ENCODE assay signal across 30 cellular contexts in genomic region chr3:41169038-41169437, GRCh38. TPM values are rescaled to one million over a fixed set of nuclear protein-coding genes. Genes with fewer than 3 reads are reported as not detected.
DNase-seq lines count a peak whose midpoint lies in the region; ATAC-seq and TF ChIP-seq lines count a peak whose summit lies in the region.
"Had no signal": no experiment of that assay in that cellular context is flagged by ENCODE, and none has a peak within 500 bp of the region (broad histone marks: within the 10 kb centered on the region; RNA-seq: fewer than 3 reads in every experiment).

No MANE protein-coding gene starts in this region.

- in situ Hi-C loops in mammary epithelial cell (cut with MboI; ENCODE audit: low sequenced_read_pairs in 2 of 2): no loop called here

- TF ChIP-seq RAD21 in SK-N-SH (IDR thresholded peaks at IDR 0.05; ENCODE audit: low read length): no peak

- intact Hi-C loops in mammary epithelial cell (cut with micrococcal nuclease): no loop called here

- TF ChIP-seq EP300 in SK-N-SH (IDR thresholded peaks at IDR 0.05; ENCODE audit: borderline replicate concordance in 1 of 2, low read depth in 1 of 2, low read length in 1 of 2): no peak

- H3K9me3 ChIP-seq in SK-N-SH (no peaks in the 10 kb centered on the region), mammary epithelial cell (replicated peaks; ENCODE audit: insufficient read depth, low read length) (no peaks in the 10 kb centered on the region), smooth muscle cell (replicated peaks; ENCODE audit: low read depth) (no peaks in the 10 kb centered on the region)
- H3K9me3 ChIP-seq: suprapubic skin had no signal

- TF ChIP-seq CTCF in SK-N-SH (IDR thresholded peaks at IDR 0.05): no peak
- TF ChIP-seq CTCF in mammary epithelial cell (conservative IDR thresholded peaks at IDR 0.05 in 1 of 2, IDR thresholded peaks at IDR 0.05 in 1 of 2; ENCODE audit: extremely low read depth in 1 of 2, insufficient read depth in 1 of 2, low read depth in 1 of 2, low read length in 2 of 2): no peak
- TF ChIP-seq CTCF in smooth muscle cell (IDR thresholded peaks at IDR 0.05; ENCODE audit: borderline replicate concordance, insufficient read depth, poor library complexity, severe bottlenecking): no peak

- H3K79me2 ChIP-seq in SK-N-SH (ENCODE audit: insufficient read depth): no peaks in the 10 kb centered on the region
- no peaks in the 10 kb centered on the region for H3K79me2 ChIP-seq in mammary epithelial cell (ENCODE audit: insufficient read depth, low read length)
- H3K79me2 ChIP-seq in smooth muscle cell (ENCODE audit: low read depth): no peaks in the 10 kb centered on the region

- H3K9me2 ChIP-seq in SK-N-SH: no peaks in the 10 kb centered on the region

- BruUV-seq in mammary epithelial cell (replicated peaks; lab: Mats Ljungman, UMichigan): no TSS peak

- H3K27ac ChIP-seq in SK-N-SH (ENCODE audit: low read depth in 2 of 2, low read length in 1 of 2) (no peak overlapping the region), mammary epithelial cell (ENCODE audit: insufficient read depth, low read depth, low read length) (no peak overlapping the region), smooth muscle cell (ENCODE audit: low read depth) (no peak overlapping the region)
- H3K27ac ChIP-seq: 22Rv1, cardiac muscle cell, KMS-11, suprapubic skin had no signal

- WGBS in SK-N-SH (ENCODE audit: low lambda C conversion rate): 25% methylated on average over 5 of the region's 5 CpGs
- WGBS in mammary epithelial cell (ENCODE audit: low coverage, missing lambda C conversion rate): 29% methylated on average over 5 of the region's 5 CpGs
- 16% methylated on average over 5 of the region's 5 CpGs for WGBS in smooth muscle cell (ENCODE audit: low lambda C conversion rate)

- no peaks in the 10 kb centered on the region for H3F3A ChIP-seq in SK-N-SH (replicated peaks; ENCODE audit: insufficient read depth)
- peaks cover 5% of the 10 kb centered on the region for H3F3A ChIP-seq in smooth muscle cell (ENCODE audit: low read depth)

- H3K4me1 ChIP-seq in SK-N-SH (ENCODE audit: control insufficient read depth in 1 of 2, insufficient read depth in 2 of 2, low read depth in 1 of 2, low read length in 1 of 2) (no peaks in the 10 kb centered on the region), mammary epithelial cell (ENCODE audit: insufficient read depth, low read length) (peaks cover 9% of the 10 kb centered on the region), smooth muscle cell (ENCODE audit: low read depth) (peaks cover 5% of the 10 kb centered on the region)
- H3K4me1 ChIP-seq: suprapubic skin had no signal

- ATAC-seq in SK-N-SH treated with all-trans-retinoic acid at 6 μM for 48 hours (no peak), HG03432 (IDR thresholded peaks at IDR 0.05; ENCODE audit: unreplicated experiment) (no peak)
- ATAC-seq: effector memory CD8-positive, alpha-beta T cell; natural killer cell; PC-3 had no signal

- H3K4me2 ChIP-seq in SK-N-SH (no peak overlapping the region), mammary epithelial cell (ENCODE audit: insufficient read depth, low read depth, low read length) (no peak overlapping the region), smooth muscle cell (peak overlapping the region; percentile 52)
- H3K4me2 ChIP-seq: KMS-11 had no signal

- no peak overlapping the region for H3K9ac ChIP-seq in SK-N-SH
- no peak overlapping the region for H3K9ac ChIP-seq in mammary epithelial cell (ENCODE audit: insufficient read depth, low read length)
- H3K9ac ChIP-seq in smooth muscle cell (ENCODE audit: low read depth): no peak overlapping the region
- H3K9ac ChIP-seq: KMS-11 had no signal

- CTCF ChIA-PET in SK-N-SH (lab: Yijun Ruan, JAX): no interaction called here
- CTCF ChIA-PET in mammary epithelial cell (lab: Charles Lee; ENCODE audit: low non-redundant PET): no interaction called here

- H3K36me3 ChIP-seq in SK-N-SH (replicated peaks in 1 of 2; ENCODE audit: control insufficient read depth in 1 of 2, insufficient read depth in 2 of 2, low read length in 1 of 2) (no peaks in the 10 kb centered on the region), mammary epithelial cell (ENCODE audit: insufficient read depth, low read length) (no peaks in the 10 kb centered on the region), smooth muscle cell (ENCODE audit: low read depth) (no peaks in the 10 kb centered on the region)
- H3K36me3 ChIP-seq: cardiac muscle cell, suprapubic skin had no signal

- POLR2A ChIA-PET in SK-N-SH (lab: Yijun Ruan, JAX): no interaction called here

- H3K4me3 ChIP-seq in SK-N-SH (ENCODE audit: low read depth in 2 of 2, low read length in 1 of 2): no peak overlapping the region
- H3K4me3 ChIP-seq in mammary epithelial cell (replicated peaks in 1 of 3; ENCODE audit: insufficient read depth in 1 of 3, low read depth in 2 of 3, low read length in 3 of 3): no peak overlapping the region
- H3K4me3 ChIP-seq in smooth muscle cell: no peak overlapping the region
- H3K4me3 ChIP-seq: cardiac muscle cell, suprapubic skin had no signal

- H4K20me1 ChIP-seq in SK-N-SH (ENCODE audit: insufficient read depth): no peaks in the 10 kb centered on the region
- H4K20me1 ChIP-seq in mammary epithelial cell (ENCODE audit: insufficient read depth, low read length): no peaks in the 10 kb centered on the region
- no peaks in the 10 kb centered on the region for H4K20me1 ChIP-seq in smooth muscle cell (ENCODE audit: low read depth)

- DNase-seq in SK-N-SH (no peak), mammary epithelial cell (peak; percentile 40), islet precursor cell (peak; percentile 61), smooth muscle cell (lab: John Stamatoyannopoulos, UW; ENCODE audit: unreplicated experiment) (no peak), iPS-NIHi11 (ENCODE audit: low spot score) (no peak), DMS 273 (lab: John Stamatoyannopoulos, UW; ENCODE audit: unreplicated experiment) (no peak)
- DNase-seq: activated CD4-positive, alpha-beta memory T cell treated with anti-CD3 and anti-CD28 coated beads for 36 hours; activated CD4-positive, alpha-beta T cell treated with anti-CD3 and anti-CD28 coated beads for 1 hour; activated naive CD4-positive, alpha-beta T cell; activated naive CD8-positive, alpha-beta T cell treated with anti-CD3 and anti-CD28 coated beads, Interleukin-2, amount 50 U/mL, for 24 hours; cortex of kidney; DND-41; effector memory CD8-positive, alpha-beta T cell; erythroblast; head of caudate nucleus; natural killer cell; NCI-H1417; NCI-H2029; NCI-H2227 treated with DMSO at 0.1 percent for 48 hours; NCI-H526 treated with DMSO at 0.1 percent for 48 hours; NK-92 treated with Interleukin-12 subunit alpha and Interleukin-12 subunit beta, amount 100 ng/mL, for 24 hours; PC-3; Right ventricle myocardium superior; stimulated activated naive CD4-positive, alpha-beta T cell treated with Interleukin-2 at 50 U/mL for 16 hours had no signal

- H2AFZ ChIP-seq in SK-N-SH (ENCODE audit: low read depth) (no peak overlapping the region), mammary epithelial cell (ENCODE audit: low read depth, low read length) (no peak overlapping the region), smooth muscle cell (ENCODE audit: low read depth) (no peak overlapping the region)

- H3K27me3 ChIP-seq in SK-N-SH (ENCODE audit: insufficient read depth): no peaks in the 10 kb centered on the region
- no peaks in the 10 kb centered on the region for H3K27me3 ChIP-seq in mammary epithelial cell (ENCODE audit: insufficient read depth, low read length)
- no peaks in the 10 kb centered on the region for H3K27me3 ChIP-seq in smooth muscle cell (ENCODE audit: low read depth)
- H3K27me3 ChIP-seq: cardiac muscle cell had no signal

- dilution Hi-C loops in mammary epithelial cell (cut with HindIII; ENCODE audit: low sequenced_read_pairs): no loop called here

TF ChIP-seq in SK-N-SH treated with all-trans-retinoic acid at 6 μM for 48 hours, 23 proteins besides CTCF, POLR2A, EP300 and RAD21:
- TF ChIP-seq ZNF565 (CRISPR knock-in tag; conservative IDR thresholded peaks at IDR 0.05; ENCODE audit: low read depth) (no peak), BACH2 (CRISPR knock-in tag; IDR thresholded peaks at IDR 0.05; ENCODE audit: borderline replicate concordance) (no peak), ISL1 (CRISPR knock-in tag; IDR thresholded peaks at IDR 0.05) (peak; percentile 34; the same call in 1 of the 2 replicates)

TF ChIP-seq in SK-N-SH, 30 proteins besides CTCF, POLR2A, EP300 and RAD21 (continues in another document):
- TF ChIP-seq PBX3 (IDR thresholded peaks at IDR 0.05) (no peak), MEF2A (IDR thresholded peaks at IDR 0.05; ENCODE audit: borderline replicate concordance, low read depth) (no peak), RXRA (IDR thresholded peaks at IDR 0.05; ENCODE audit: borderline replicate concordance, low read depth) (no peak), RCOR1 (IDR thresholded peaks at IDR 0.05; ENCODE audit: low read length) (no peak)
- TF ChIP-seq, protein P1, sequence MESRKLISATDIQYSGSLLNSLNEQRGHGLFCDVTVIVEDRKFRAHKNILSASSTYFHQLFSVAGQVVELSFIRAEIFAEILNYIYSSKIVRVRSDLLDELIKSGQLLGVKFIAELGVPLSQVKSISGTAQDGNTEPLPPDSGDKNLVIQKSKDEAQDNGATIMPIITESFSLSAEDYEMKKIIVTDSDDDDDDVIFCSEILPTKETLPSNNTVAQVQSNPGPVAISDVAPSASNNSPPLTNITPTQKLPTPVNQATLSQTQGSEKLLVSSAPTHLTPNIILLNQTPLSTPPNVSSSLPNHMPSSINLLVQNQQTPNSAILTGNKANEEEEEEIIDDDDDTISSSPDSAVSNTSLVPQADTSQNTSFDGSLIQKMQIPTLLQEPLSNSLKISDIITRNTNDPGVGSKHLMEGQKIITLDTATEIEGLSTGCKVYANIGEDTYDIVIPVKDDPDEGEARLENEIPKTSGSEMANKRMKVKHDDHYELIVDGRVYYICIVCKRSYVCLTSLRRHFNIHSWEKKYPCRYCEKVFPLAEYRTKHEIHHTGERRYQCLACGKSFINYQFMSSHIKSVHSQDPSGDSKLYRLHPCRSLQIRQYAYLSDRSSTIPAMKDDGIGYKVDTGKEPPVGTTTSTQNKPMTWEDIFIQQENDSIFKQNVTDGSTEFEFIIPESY (IDR thresholded peaks at IDR 0.05; ENCODE audit: borderline replicate concordance, low read depth): no peak

RNA-seq across cellular contexts. Expression of gene CTNNB1, which starts 30.3 kb away (rescaled TPM):
- polyA plus RNA-seq in SK-N-SH (2012; rRNA removed) (178 and 279 TPM in 2 replicates), mammary epithelial cell (562 TPM), smooth muscle cell (162 and 167 TPM in 2 replicates)
- polyA plus RNA-seq in SK-N-SH (2012; cell fraction: cytosol; rRNA removed): 139 and 171 TPM in 2 replicates
- 331 and 398 TPM in 2 replicates for polyA plus RNA-seq in SK-N-SH (2012; cell fraction: nucleus; rRNA removed)
- total RNA-seq in mammary epithelial cell (1,000 to 10,000 TPM in 1 of 2 donors, 100 to 1,000 TPM in 1; 543 to 1,542 TPM), smooth muscle cell (854 and 957 TPM in 2 replicates)
- 3,655 TPM for polyA minus RNA-seq in mammary epithelial cell

Comparison
In these comparisons a context has a peak if more than half of its experiments do, and no peak if none do; other contexts are left out.
1. DNase-seq: peak in mammary epithelial cell (single experiment) and islet precursor cell (single experiment); none in SK-N-SH (single experiment), smooth muscle cell (single experiment), iPS-NIHi11 (single experiment) and DMS 273 (single experiment).